Comparison of ENCODE assay signal across 12 cellular contexts in the genomic region with DNA sequence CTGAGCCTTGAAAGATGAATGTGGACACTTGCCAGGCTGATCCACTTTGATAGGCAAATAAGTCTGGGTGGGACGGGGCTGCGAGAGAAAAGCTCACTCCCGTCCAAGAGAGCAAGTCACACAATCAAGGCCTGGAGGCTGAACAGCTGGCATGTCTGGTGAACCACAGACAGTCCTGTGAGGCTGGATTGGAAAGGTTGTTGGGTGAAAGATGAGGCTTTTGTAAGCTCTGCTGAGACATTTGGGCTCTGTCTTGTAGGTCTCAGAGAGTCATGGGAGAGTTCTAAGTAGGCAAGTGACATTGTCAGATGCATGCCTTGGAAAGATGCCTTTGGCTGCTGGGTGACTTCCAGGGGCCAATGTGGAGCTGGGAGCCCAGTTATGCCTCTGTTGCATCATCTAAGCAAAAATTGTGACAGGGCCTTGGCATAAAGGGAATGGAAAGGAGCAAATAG. TPM values are rescaled to one million over a fixed set of nuclear protein-coding genes. Genes with fewer than 3 reads are reported as not detected.
DNase-seq lines count a peak whose midpoint lies in the region; ATAC-seq and TF ChIP-seq lines count a peak whose summit lies in the region.
"Had no signal": no experiment of that assay in that cellular context is flagged by ENCODE, and none has a peak within 500 bp of the region (broad histone marks: within the 10 kb centered on the region; RNA-seq: fewer than 3 reads in every experiment).

No MANE protein-coding gene starts in this region.

- no peak for ATAC-seq in activated CD8-positive, alpha-beta memory T cell treated with anti-CD3 and anti-CD28 coated beads, Interleukin-2, amount 10 ng/mL, durations not matched to agents 7 days and 5 days
- ATAC-seq: activated CD8-positive, alpha-beta T cell treated with anti-CD3 and anti-CD28 coated beads for 36 hours had no signal

- peak overlapping the region; percentile 53 to 81 for H3K27ac ChIP-seq in uterus

- peaks cover 5 to 8% of the 10 kb centered on the region in 2 donors for H3K4me1 ChIP-seq in uterus

- intact Hi-C loops in uterus (cut with DNase I; ENCODE audit: low total_unique reads): no loop called here

- no peak for TF ChIP-seq POLR2A in uterus (IDR thresholded peaks at IDR 0.05)

- DNase-seq in activated CD8-positive, alpha-beta memory T cell treated with anti-CD3 and anti-CD28 coated beads, Interleukin-2, amount 50 U/mL, for 48 hours: peak; percentile 7
- no peak for DNase-seq in activated CD8-positive, alpha-beta memory T cell treated with anti-CD3 and anti-CD28 coated beads, Interleukin-2, amount 10 ng/mL, durations not matched to agents 7 days and 5 days
- DNase-seq in fibroblast of pulmonary artery (ENCODE audit: low read depth) (peak; percentile 4), mesothelial cell of epicardium (ENCODE audit: low spot score in 2 of 2, unreplicated experiment in 2 of 2) (no peak), uterus (peak in 1 of 2 donors; percentile 26), progenitor cell of endocrine pancreas (ENCODE audit: low spot score, unreplicated experiment) (no peak), NCI-H345 treated with DMSO at 0.1 percent for 48 hours (lab: John Stamatoyannopoulos, UW; ENCODE audit: unreplicated experiment) (no peak), islet precursor cell (no peak)
- DNase-seq: activated CD8-positive, alpha-beta T cell treated with anti-CD3 and anti-CD28 coated beads for 36 hours; CD8-positive, alpha-beta memory T cell; NCI-H1092 had no signal

- H3K4me1 Mint-ChIP-seq in activated CD8-positive, alpha-beta memory T cell treated with anti-CD3 and anti-CD28 coated beads, Interleukin-2, amount 10 ng/mL, durations not matched to agents 7 days and 5 days: peaks cover 2% of the 10 kb centered on the region
- H3K4me1 Mint-ChIP-seq in mesothelial cell of epicardium (peaks cover 31% of the 10 kb centered on the region), progenitor cell of endocrine pancreas (ENCODE audit: low read depth) (peaks cover 2% of the 10 kb centered on the region)
- H3K4me1 Mint-ChIP-seq: CD8-positive, alpha-beta memory T cell had no signal

- H3K9me3 Mint-ChIP-seq in activated CD8-positive, alpha-beta memory T cell treated with anti-CD3 and anti-CD28 coated beads, Interleukin-2, amount 10 ng/mL, durations not matched to agents 7 days and 5 days (ENCODE audit: low read depth): no peaks in the 10 kb centered on the region
- H3K9me3 Mint-ChIP-seq in mesothelial cell of epicardium (peaks cover 16% of the 10 kb centered on the region), progenitor cell of endocrine pancreas (ENCODE audit: low read depth) (peaks cover 4% of the 10 kb centered on the region)

- no peaks in the 10 kb centered on the region for H3K9me3 ChIP-seq in uterus
- H3K9me3 ChIP-seq: esophagus muscularis mucosa had no signal

- no peak for TF ChIP-seq CTCF in fibroblast of pulmonary artery (IDR thresholded peaks at IDR 0.05; ENCODE audit: low read length, missing control alignments)
- TF ChIP-seq CTCF in mesothelial cell of epicardium (IDR thresholded peaks at IDR 0.05; ENCODE audit: unreplicated experiment): no peak
- no peak for TF ChIP-seq CTCF in uterus (IDR thresholded peaks at IDR 0.05)
- TF ChIP-seq CTCF in progenitor cell of endocrine pancreas (IDR thresholded peaks at IDR 0.05; ENCODE audit: unreplicated experiment): no peak

- peaks cover 2% of the 10 kb centered on the region for H3K36me3 Mint-ChIP-seq in activated CD8-positive, alpha-beta memory T cell treated with anti-CD3 and anti-CD28 coated beads, Interleukin-2, amount 10 ng/mL, durations not matched to agents 7 days and 5 days
- peaks cover 14% of the 10 kb centered on the region for H3K36me3 Mint-ChIP-seq in mesothelial cell of epicardium
- no peaks in the 10 kb centered on the region for H3K36me3 Mint-ChIP-seq in progenitor cell of endocrine pancreas (ENCODE audit: insufficient read depth)

- CTCF ChIA-PET in activated CD8-positive, alpha-beta memory T cell treated with anti-CD3 and anti-CD28 coated beads, Interleukin-2, amount 10 ng/mL, durations not matched to agents 7 days and 5 days (lab: Charles Lee): no interaction called here

- no peak overlapping the region for H3K4me3 Mint-ChIP-seq in activated CD8-positive, alpha-beta memory T cell treated with anti-CD3 and anti-CD28 coated beads, Interleukin-2, amount 10 ng/mL, durations not matched to agents 7 days and 5 days
- H3K4me3 Mint-ChIP-seq in mesothelial cell of epicardium: no peak overlapping the region
- no peak overlapping the region for H3K4me3 Mint-ChIP-seq in progenitor cell of endocrine pancreas (ENCODE audit: low read depth)
- H3K4me3 Mint-ChIP-seq: activated CD8-positive, alpha-beta T cell treated with anti-CD3 and anti-CD28 coated beads for 36 hours; CD8-positive, alpha-beta memory T cell had no signal

- H3K27me3 ChIP-seq in uterus: no peaks in the 10 kb centered on the region
- H3K27me3 ChIP-seq: esophagus muscularis mucosa had no signal

- H3K27ac Mint-ChIP-seq in activated CD8-positive, alpha-beta memory T cell treated with anti-CD3 and anti-CD28 coated beads, Interleukin-2, amount 10 ng/mL, durations not matched to agents 7 days and 5 days: no peak overlapping the region
- H3K27ac Mint-ChIP-seq in mesothelial cell of epicardium (peak overlapping the region; percentile 13), progenitor cell of endocrine pancreas (no peak overlapping the region)
- H3K27ac Mint-ChIP-seq: activated CD8-positive, alpha-beta T cell treated with anti-CD3 and anti-CD28 coated beads for 36 hours; CD8-positive, alpha-beta memory T cell had no signal

- H3K27me3 Mint-ChIP-seq in activated CD8-positive, alpha-beta memory T cell treated with anti-CD3 and anti-CD28 coated beads, Interleukin-2, amount 10 ng/mL, durations not matched to agents 7 days and 5 days: peaks cover 15% of the 10 kb centered on the region
- no peaks in the 10 kb centered on the region for H3K27me3 Mint-ChIP-seq in mesothelial cell of epicardium (ENCODE audit: low read depth)
- peaks cover 50% of the 10 kb centered on the region for H3K27me3 Mint-ChIP-seq in progenitor cell of endocrine pancreas
- H3K27me3 Mint-ChIP-seq: activated CD8-positive, alpha-beta T cell treated with anti-CD3 and anti-CD28 coated beads for 36 hours had no signal

- H3K36me3 ChIP-seq in uterus: no peaks in the 10 kb centered on the region
- H3K36me3 ChIP-seq: esophagus muscularis mucosa had no signal

- H3K4me3 ChIP-seq in fibroblast of pulmonary artery (replicated peaks; ENCODE audit: low read depth, low read length): no peak overlapping the region
- no peak overlapping the region for H3K4me3 ChIP-seq in uterus
- H3K4me3 ChIP-seq: esophagus muscularis mucosa had no signal

RNA-seq across cellular contexts. Expression of gene RPLP1, which starts 38.5 kb away (rescaled TPM):
- total RNA-seq in activated CD8-positive, alpha-beta memory T cell treated with anti-CD3 and anti-CD28 coated beads, Interleukin-2, amount 10 ng/mL, durations not matched to agents 7 days and 5 days: 1,000 to 10,000 TPM; 1,405 to 1,605 TPM
- 1,296 to 1,333 TPM (median 1,329 TPM) in 3 replicates for total RNA-seq in mesothelial cell of epicardium
- 1,000 to 10,000 TPM in 3 of 4 donors, 10 to 100 TPM in 1; 61.5 to 2,786 (median 1,440) TPM for total RNA-seq in uterus
- 1,112 and 1,115 TPM in 2 replicates for total RNA-seq in progenitor cell of endocrine pancreas

Comparison
In these comparisons a context has a peak if more than half of its experiments do, and no peak if none do; other contexts are left out.
1. DNase-seq: peak in activated CD8-positive, alpha-beta memory T cell treated with anti-CD3 and anti-CD28 coated beads, Interleukin-2, amount 50 U/mL, for 48 hours (single experiment) and fibroblast of pulmonary artery (single experiment); none in activated CD8-positive, alpha-beta memory T cell treated with anti-CD3 and anti-CD28 coated beads, Interleukin-2, amount 10 ng/mL, durations not matched to agents 7 days and 5 days (single experiment), mesothelial cell of epicardium (0 of 2), progenitor cell of endocrine pancreas (single experiment), NCI-H345 treated with DMSO at 0.1 percent for 48 hours (single experiment) and islet precursor cell (single experiment).